In the genomic region with DNA sequence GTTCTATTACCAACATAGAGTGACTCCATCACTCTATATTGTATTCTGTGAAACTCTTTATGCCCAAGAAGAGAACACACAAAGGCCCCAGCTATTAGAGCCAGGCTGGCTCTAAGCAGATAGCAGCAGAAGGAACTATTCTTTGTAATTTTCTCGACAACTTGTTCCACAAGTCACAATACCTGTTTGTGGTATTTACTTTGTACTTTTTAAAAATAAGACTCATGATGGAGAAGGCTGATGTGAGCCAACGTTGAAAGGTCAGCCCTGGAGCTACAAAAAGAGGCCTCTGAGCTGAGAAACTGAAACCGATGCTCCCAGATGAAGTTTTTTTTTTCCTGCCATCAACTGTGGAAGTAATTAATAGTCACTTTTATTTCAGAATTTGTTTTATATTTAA, we compare ENCODE assay signal across 1 cellular context.
TF ChIP-seq lines count a peak whose summit lies in the region.

No MANE protein-coding gene starts in this region.

TF ChIP-seq in H1, 55 proteins besides CTCF, POLR2A, EP300 and RAD21 (continued from another document):
- no peak for TF ChIP-seq YY1 (IDR thresholded peaks at IDR 0.05; ENCODE audit: low read depth, low read length)
- TF ChIP-seq CTBP2 (IDR thresholded peaks at IDR 0.05; ENCODE audit: borderline replicate concordance, insufficient read depth, insufficient read length, low read length), result no peak
- TF ChIP-seq BACH1 (IDR thresholded peaks at IDR 0.05; ENCODE audit: low read length), result no peak
- TF ChIP-seq, protein P1, sequence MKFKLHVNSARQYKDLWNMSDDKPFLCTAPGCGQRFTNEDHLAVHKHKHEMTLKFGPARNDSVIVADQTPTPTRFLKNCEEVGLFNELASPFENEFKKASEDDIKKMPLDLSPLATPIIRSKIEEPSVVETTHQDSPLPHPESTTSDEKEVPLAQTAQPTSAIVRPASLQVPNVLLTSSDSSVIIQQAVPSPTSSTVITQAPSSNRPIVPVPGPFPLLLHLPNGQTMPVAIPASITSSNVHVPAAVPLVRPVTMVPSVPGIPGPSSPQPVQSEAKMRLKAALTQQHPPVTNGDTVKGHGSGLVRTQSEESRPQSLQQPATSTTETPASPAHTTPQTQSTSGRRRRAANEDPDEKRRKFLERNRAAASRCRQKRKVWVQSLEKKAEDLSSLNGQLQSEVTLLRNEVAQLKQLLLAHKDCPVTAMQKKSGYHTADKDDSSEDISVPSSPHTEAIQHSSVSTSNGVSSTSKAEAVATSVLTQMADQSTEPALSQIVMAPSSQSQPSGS (IDR thresholded peaks at IDR 0.05; ENCODE audit: low read length), result no peak
- TF ChIP-seq, protein P2, sequence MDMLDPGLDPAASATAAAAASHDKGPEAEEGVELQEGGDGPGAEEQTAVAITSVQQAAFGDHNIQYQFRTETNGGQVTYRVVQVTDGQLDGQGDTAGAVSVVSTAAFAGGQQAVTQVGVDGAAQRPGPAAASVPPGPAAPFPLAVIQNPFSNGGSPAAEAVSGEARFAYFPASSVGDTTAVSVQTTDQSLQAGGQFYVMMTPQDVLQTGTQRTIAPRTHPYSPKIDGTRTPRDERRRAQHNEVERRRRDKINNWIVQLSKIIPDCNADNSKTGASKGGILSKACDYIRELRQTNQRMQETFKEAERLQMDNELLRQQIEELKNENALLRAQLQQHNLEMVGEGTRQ (IDR thresholded peaks at IDR 0.05; ENCODE audit: low read length), result no peak
- TF ChIP-seq, protein P3, sequence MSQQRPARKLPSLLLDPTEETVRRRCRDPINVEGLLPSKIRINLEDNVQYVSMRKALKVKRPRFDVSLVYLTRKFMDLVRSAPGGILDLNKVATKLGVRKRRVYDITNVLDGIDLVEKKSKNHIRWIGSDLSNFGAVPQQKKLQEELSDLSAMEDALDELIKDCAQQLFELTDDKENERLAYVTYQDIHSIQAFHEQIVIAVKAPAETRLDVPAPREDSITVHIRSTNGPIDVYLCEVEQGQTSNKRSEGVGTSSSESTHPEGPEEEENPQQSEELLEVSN (IDR thresholded peaks at IDR 0.05), result no peak
- TF ChIP-seq SUZ12 (IDR thresholded peaks at IDR 0.05; ENCODE audit: low read length), result no peak
- TF ChIP-seq CHD1 (IDR thresholded peaks at IDR 0.05; ENCODE audit: low read depth, low read length), result no peak
- TF ChIP-seq HDAC6 (IDR thresholded peaks at IDR 0.05; ENCODE audit: low read depth, low read length), result no peak
- no peak for TF ChIP-seq SP1 (IDR thresholded peaks at IDR 0.05; ENCODE audit: low read depth, low read length)
- TF ChIP-seq RFX5 (IDR thresholded peaks at IDR 0.05; ENCODE audit: borderline replicate concordance, low read depth, low read length), result no peak
- no peak for TF ChIP-seq ZNF274 (IDR thresholded peaks at IDR 0.05; ENCODE audit: borderline replicate concordance, extremely low read depth, low read length)
- TF ChIP-seq JUN (IDR thresholded peaks at IDR 0.05; ENCODE audit: low read depth, low read length), result no peak
- no peak for TF ChIP-seq RNF2 (IDR thresholded peaks at IDR 0.05; ENCODE audit: borderline replicate concordance, low read depth, low read length, missing control alignments, poor library complexity, severe bottlenecking)
- TF ChIP-seq RBBP5 (IDR thresholded peaks at IDR 0.05; ENCODE audit: borderline replicate concordance, low read depth, low read length), result no peak
- TF ChIP-seq, protein P4, sequence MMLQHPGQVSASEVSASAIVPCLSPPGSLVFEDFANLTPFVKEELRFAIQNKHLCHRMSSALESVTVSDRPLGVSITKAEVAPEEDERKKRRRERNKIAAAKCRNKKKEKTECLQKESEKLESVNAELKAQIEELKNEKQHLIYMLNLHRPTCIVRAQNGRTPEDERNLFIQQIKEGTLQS (IDR thresholded peaks at IDR 0.05; ENCODE audit: insufficient read depth, low read depth, low read length), result no peak
